22 cellular contexts compared by ENCODE assay signal in genomic region chr7:130937016-130937415, GRCh38.
DNase-seq lines count a peak whose midpoint lies in the region; ATAC-seq and TF ChIP-seq lines count a peak whose summit lies in the region.
"Had no signal": no experiment of that assay in that cellular context is flagged by ENCODE, and none has a peak within 500 bp of the region (broad histone marks: within the 10 kb centered on the region; RNA-seq: fewer than 3 reads in every experiment).

No MANE protein-coding gene starts in this region.

- POLR2A ChIA-PET in activated CD4-positive, alpha-beta memory T cell treated with anti-CD3 and anti-CD28 coated beads for 36 hours (lab: Charles Lee) = interaction anchor here (0.6 to 7.9 kb wide), 3 partner anchors 17 to 165 kb away, joined by 4 to 200 read pairs (median 40); no protein-coding TSS in a partner anchor

- H3K36me3 ChIP-seq in thyroid gland = no peaks in the 10 kb centered on the region

- H3K4me1 Mint-ChIP-seq in activated naive CD4-positive, alpha-beta T cell treated with anti-CD3 and anti-CD28 coated beads, Interleukin-2, amount 50 U/mL, for 24 hours = peaks cover 94% of the 10 kb centered on the region
- peaks cover 90% of the 10 kb centered on the region for H3K4me1 Mint-ChIP-seq in activated CD4-positive, alpha-beta memory T cell treated with anti-CD3 and anti-CD28 coated beads for 36 hours (ENCODE audit: low read depth)
- H3K4me1 Mint-ChIP-seq: mesothelial cell of epicardium had no signal

- no peak overlapping the region for H3K4me3 ChIP-seq in thyroid gland (replicated peaks in 1 of 3)
- H3K4me3 ChIP-seq: esophagus squamous epithelium, heart left ventricle, right atrium auricular region had no signal

- intact Hi-C loops in activated CD4-positive, alpha-beta memory T cell treated with anti-CD3 and anti-CD28 coated beads for 36 hours (cut with micrococcal nuclease) = no loop called here
- intact Hi-C loops in thyroid gland (cut with DNase I) = no loop called here

- peaks cover 47% of the 10 kb centered on the region for H3K36me3 Mint-ChIP-seq in activated naive CD4-positive, alpha-beta T cell treated with anti-CD3 and anti-CD28 coated beads, Interleukin-2, amount 50 U/mL, for 24 hours
- H3K36me3 Mint-ChIP-seq in activated CD4-positive, alpha-beta memory T cell treated with anti-CD3 and anti-CD28 coated beads for 36 hours = peaks cover 84% of the 10 kb centered on the region
- H3K36me3 Mint-ChIP-seq: mesothelial cell of epicardium had no signal

- no peaks in the 10 kb centered on the region for H3K27me3 ChIP-seq in thyroid gland
- H3K27me3 ChIP-seq: brain microvascular endothelial cell, esophagus squamous epithelium, heart left ventricle, right atrium auricular region had no signal

- WGBS in thyroid gland, 2 donors = 94 to 97% methylated on average over 2 of the region's 2 CpGs

- ATAC-seq in GM21619 (IDR thresholded peaks at IDR 0.05; ENCODE audit: unreplicated experiment) = no peak
- ATAC-seq: heart left ventricle, Right ventricle myocardium inferior had no signal

- TF ChIP-seq CTCF in thyroid gland (IDR thresholded peaks at IDR 0.05) = no peak

- no peak for TF ChIP-seq POLR2A in thyroid gland (IDR thresholded peaks at IDR 0.05)

- H3K27me3 Mint-ChIP-seq in activated naive CD4-positive, alpha-beta T cell treated with anti-CD3 and anti-CD28 coated beads, Interleukin-2, amount 50 U/mL, for 24 hours = no peaks in the 10 kb centered on the region
- H3K27me3 Mint-ChIP-seq in activated CD4-positive, alpha-beta memory T cell treated with anti-CD3 and anti-CD28 coated beads for 36 hours = no peaks in the 10 kb centered on the region
- H3K27me3 Mint-ChIP-seq: dendritic cell treated with granulocyte-macrophage colony-stimulating factor and Interleukin-4, amounts not matched to agents 40 ng/mL and 50 ng/mL, for 4 days had no signal

- H3K9me3 Mint-ChIP-seq in activated naive CD4-positive, alpha-beta T cell treated with anti-CD3 and anti-CD28 coated beads, Interleukin-2, amount 50 U/mL, for 24 hours = no peaks in the 10 kb centered on the region
- H3K9me3 Mint-ChIP-seq in activated CD4-positive, alpha-beta memory T cell treated with anti-CD3 and anti-CD28 coated beads for 36 hours = no peaks in the 10 kb centered on the region
- H3K9me3 Mint-ChIP-seq: dendritic cell treated with granulocyte-macrophage colony-stimulating factor and Interleukin-4, amounts not matched to agents 40 ng/mL and 50 ng/mL, for 4 days; mesothelial cell of epicardium had no signal

- H3K27ac ChIP-seq in epithelial cell of prostate (peak overlapping the region; percentile 88), thyroid gland (peak overlapping the region; percentile 4 to 93 (median 53))
- H3K27ac ChIP-seq: brain microvascular endothelial cell had no signal

- H3K9me3 ChIP-seq in thyroid gland = no peaks in the 10 kb centered on the region
- H3K9me3 ChIP-seq: esophagus squamous epithelium, heart left ventricle, right atrium auricular region had no signal

- peak overlapping the region; percentile 84 for H3K27ac Mint-ChIP-seq in activated naive CD4-positive, alpha-beta T cell treated with anti-CD3 and anti-CD28 coated beads, Interleukin-2, amount 50 U/mL, for 24 hours
- H3K27ac Mint-ChIP-seq in activated CD4-positive, alpha-beta memory T cell treated with anti-CD3 and anti-CD28 coated beads for 36 hours = peak overlapping the region; percentile 81
- H3K27ac Mint-ChIP-seq: dendritic cell treated with granulocyte-macrophage colony-stimulating factor and Interleukin-4, amounts not matched to agents 40 ng/mL and 50 ng/mL, for 4 days; mesothelial cell of epicardium had no signal

- DNase-seq in activated naive CD4-positive, alpha-beta T cell (lab: John Stamatoyannopoulos, UW) = no peak
- no peak for DNase-seq in activated CD4-positive, alpha-beta memory T cell treated with anti-CD3 and anti-CD28 coated beads for 36 hours
- DNase-seq in epithelial cell of prostate (ENCODE audit: low read depth, low spot score) (no peak), thyroid gland (no peak), foreskin melanocyte (no peak), DMS 273 (lab: John Stamatoyannopoulos, UW; ENCODE audit: unreplicated experiment) (no peak)
- DNase-seq: activated CD4-positive, alpha-beta T cell treated with anti-CD3 and anti-CD28 coated beads for 1 hour; activated effector memory CD4-positive, alpha-beta T cell treated with Interleukin-2 at 50 U/mL for 16 hours; brain microvascular endothelial cell; DMS 273 treated with DMSO at 0.1 percent for 48 hours; esophagus squamous epithelium; GF-D8; heart left ventricle; NCI-H1436; NCI-H226; substantia nigra had no signal

- peaks cover 27 to 51% of the 10 kb centered on the region in 2 donors for H3K4me1 ChIP-seq in thyroid gland

- CTCF ChIA-PET in activated CD4-positive, alpha-beta memory T cell treated with anti-CD3 and anti-CD28 coated beads for 36 hours (lab: Charles Lee) = interaction anchor here (0.9 to 1.3 kb wide), 2 partner anchors 40 to 103 kb away, joined by 3 to 4 read pairs; no protein-coding TSS in a partner anchor

- H3K4me3 Mint-ChIP-seq in activated naive CD4-positive, alpha-beta T cell treated with anti-CD3 and anti-CD28 coated beads, Interleukin-2, amount 50 U/mL, for 24 hours = peak overlapping the region; percentile 41
- H3K4me3 Mint-ChIP-seq in activated CD4-positive, alpha-beta memory T cell treated with anti-CD3 and anti-CD28 coated beads for 36 hours = peak overlapping the region; percentile 28
- H3K4me3 Mint-ChIP-seq: dendritic cell treated with granulocyte-macrophage colony-stimulating factor and Interleukin-4, amounts not matched to agents 40 ng/mL and 50 ng/mL, for 4 days; mesothelial cell of epicardium had no signal
